In the genomic region with DNA sequence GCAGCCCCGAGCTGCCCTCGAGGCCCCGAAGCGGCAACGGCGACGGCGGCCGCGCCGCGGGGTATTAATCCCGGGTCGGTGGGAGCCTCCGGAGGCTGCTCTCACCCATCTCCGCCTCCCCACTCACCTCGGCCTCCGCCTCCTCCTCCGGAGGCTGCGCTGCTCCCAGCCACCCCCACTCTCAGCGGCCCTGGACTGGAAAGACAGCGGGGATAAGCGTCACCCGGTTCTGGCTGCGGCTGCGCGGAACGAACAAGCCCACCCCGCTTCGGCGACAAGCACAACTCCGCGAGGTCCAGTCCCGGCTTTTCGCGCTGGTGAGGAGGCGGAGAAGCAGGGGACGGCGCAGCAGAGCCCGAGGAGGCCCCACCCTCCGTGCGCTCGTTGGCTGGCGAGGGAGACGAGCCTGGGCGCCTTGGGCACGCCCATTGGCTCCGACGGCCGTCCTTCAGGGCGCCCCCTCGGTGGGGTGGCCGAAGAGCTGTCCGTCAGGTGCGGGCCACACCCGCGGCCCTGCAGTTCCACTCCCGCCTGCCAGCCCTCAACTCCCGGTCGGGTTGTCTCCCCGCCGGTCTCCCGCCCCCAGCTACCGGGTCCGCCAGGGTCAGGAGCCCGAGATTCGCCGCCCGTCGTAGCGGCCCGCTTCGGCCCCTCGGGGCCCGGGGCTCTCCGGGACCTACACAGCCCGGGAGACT, we compare ENCODE assay signal across 8 cellular contexts.
DNase-seq lines count a peak whose midpoint lies in the region; ATAC-seq lines count a peak whose summit lies in the region.

A gene (minus strand): TSS at position 327 of the 695 bp plus-strand sequence. CDS start 11,469 bp downstream, outside the sequence.

- ATAC-seq in GM19023 (IDR thresholded peaks at IDR 0.05; ENCODE audit: unreplicated experiment) (peak; percentile 88), HG03280 (IDR thresholded peaks at IDR 0.05; ENCODE audit: unreplicated experiment) (peak; percentile 90)

- DNase-seq in AG08396 (ENCODE audit: low spot score) (peak; percentile 99), NCI-H446 (lab: John Stamatoyannopoulos, UW) (peak; percentile 99 to 100), cerebellar cortex (ENCODE audit: low spot score) (peak; percentile 99), islet precursor cell (peak; percentile 100)
- DNase-seq in activated CD4-positive, CD25-positive, alpha-beta regulatory T cell treated with anti-CD3 and anti-CD28 coated beads, Interleukin-2, amount 50 U/mL, for 16 hours (ENCODE audit: low read depth, low spot score) = peak; percentile 90
- DNase-seq in stimulated activated CD4-positive, alpha-beta T cell treated with anti-CD3 and anti-CD28 coated beads, Interleukin-12 subunit alpha, Interleukin-12 subunit beta, amount 100 ng/mL, for 48 hours (ENCODE audit: low read depth in 2 of 3, low spot score in 1 of 3) = peak; percentile 87 to 96 (median 94)

Comparison
In these comparisons a context has a peak if more than half of its experiments do, and no peak if none do; other contexts are left out.
1. Peak in every context shown above with its lines: DNase-seq and ATAC-seq.